In the genomic region with DNA sequence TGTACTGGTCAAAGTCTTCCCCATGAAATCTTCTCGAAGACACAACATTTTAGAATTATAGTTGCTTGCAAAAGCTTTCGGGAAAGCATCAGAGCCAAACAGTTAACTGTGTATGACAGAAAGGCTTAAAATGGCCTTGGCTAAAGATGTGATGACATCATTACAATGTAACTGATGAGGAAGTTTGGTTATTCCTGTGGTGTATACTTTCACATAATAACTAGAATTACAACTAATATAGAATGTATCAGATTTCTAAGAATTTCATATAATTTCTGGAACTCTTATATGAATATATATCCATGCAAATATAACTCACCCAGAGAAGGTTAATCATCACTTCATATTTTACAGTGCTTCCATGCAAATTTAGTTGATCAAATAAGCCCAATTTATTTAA, we compare ENCODE assay signal across 26 cellular contexts. TPM values are rescaled to one million over a fixed set of nuclear protein-coding genes. Genes with fewer than 3 reads are reported as not detected.
"Had no signal": no experiment of that assay in that cellular context is flagged by ENCODE, and none has a peak within 500 bp of the region (broad histone marks: within the 10 kb centered on the region; RNA-seq: fewer than 3 reads in every experiment).

No MANE protein-coding gene starts in this region.

- H3K4me1 Mint-ChIP-seq: activated naive CD4-positive, alpha-beta T cell treated with anti-CD3 and anti-CD28 coated beads, Interleukin-2, amount 10 ng/mL, durations not matched to agents 7 days and 5 days had no signal

- H3K36me3 ChIP-seq: heart right ventricle, thyroid gland had no signal

- H3K36me3 Mint-ChIP-seq: activated naive CD4-positive, alpha-beta T cell treated with anti-CD3 and anti-CD28 coated beads, Interleukin-2, amount 10 ng/mL, durations not matched to agents 7 days and 5 days; brain; memory B cell; natural killer cell treated with Interleukin-12 subunit alpha and Interleukin-12 subunit beta and Interleukin-15 and Interleukin-18, amount 100 ng/mL, for 72 hours had no signal

- H3K27me3 ChIP-seq: thyroid gland had no signal

- H3K4me1 ChIP-seq: heart right ventricle had no signal

- ATAC-seq: heart right ventricle, left cardiac atrium, T-helper 17 cell had no signal

- H3K9me3 Mint-ChIP-seq: activated naive CD4-positive, alpha-beta T cell treated with anti-CD3 and anti-CD28 coated beads, Interleukin-2, amount 10 ng/mL, durations not matched to agents 7 days and 5 days; brain; dendritic cell treated with granulocyte-macrophage colony-stimulating factor and Interleukin-4, amounts not matched to agents 40 ng/mL and 50 ng/mL, for 4 days; memory B cell; natural killer cell treated with Interleukin-12 subunit alpha and Interleukin-12 subunit beta and Interleukin-15 and Interleukin-18, amount 100 ng/mL, for 72 hours had no signal

- H3K27ac Mint-ChIP-seq: activated naive CD4-positive, alpha-beta T cell treated with anti-CD3 and anti-CD28 coated beads, Interleukin-2, amount 10 ng/mL, durations not matched to agents 7 days and 5 days; brain; dendritic cell treated with granulocyte-macrophage colony-stimulating factor and Interleukin-4, amounts not matched to agents 40 ng/mL and 50 ng/mL, for 4 days; memory B cell; natural killer cell treated with Interleukin-12 subunit alpha and Interleukin-12 subunit beta and Interleukin-15 and Interleukin-18, amount 100 ng/mL, for 72 hours; progenitor cell of endocrine pancreas; T-helper 17 cell had no signal

- DNase-seq: activated CD4-positive, alpha-beta T cell treated with anti-CD3 and anti-CD28 coated beads, Interleukin-2, amount 50 U/mL, for 1 hour; activated CD8-positive, alpha-beta memory T cell treated with anti-CD3 and anti-CD28 coated beads, Interleukin-2, amount 50 U/mL, for 48 hours; activated effector memory CD4-positive, alpha-beta T cell treated with Interleukin-2 at 50 U/mL for 16 hours; activated naive CD4-positive, alpha-beta T cell treated with anti-CD3 and anti-CD28 coated beads, Interleukin-2, amount 10 ng/mL, durations not matched to agents 7 days and 5 days; activated T-cell treated with anti-CD3 and anti-CD28 coated beads, Interleukin-2, amount 50 U/mL, for 48 hours; aorta; caudate nucleus; effector CD8-positive, alpha-beta T cell; erythroblast; foreskin fibroblast; heart right ventricle; islet precursor cell; left cardiac atrium; retina; stimulated activated CD4-positive, alpha-beta T cell treated with anti-CD3 and anti-CD28 coated beads, Interleukin-2, amount 100 ng/mL, for 48 hours; stimulated activated CD8-positive, alpha-beta memory T cell treated with anti-CD3 and anti-CD28 coated beads, Interleukin-4, amount 100 ng/mL, for 48 hours; stimulated activated naive CD4-positive, alpha-beta T cell treated with Interleukin-2 at 50 U/mL for 16 hours; substantia nigra; T-helper 17 cell; thyroid gland had no signal

- H3K9me3 ChIP-seq: heart right ventricle, thyroid gland had no signal

- H3K27me3 Mint-ChIP-seq: memory B cell had no signal

- H3K4me3 ChIP-seq: heart right ventricle, thyroid gland had no signal

- H3K4me3 Mint-ChIP-seq: activated naive CD4-positive, alpha-beta T cell treated with anti-CD3 and anti-CD28 coated beads, Interleukin-2, amount 10 ng/mL, durations not matched to agents 7 days and 5 days; brain; dendritic cell treated with granulocyte-macrophage colony-stimulating factor and Interleukin-4, amounts not matched to agents 40 ng/mL and 50 ng/mL, for 4 days; memory B cell; natural killer cell treated with Interleukin-12 subunit alpha and Interleukin-12 subunit beta and Interleukin-15 and Interleukin-18, amount 100 ng/mL, for 72 hours; T-helper 17 cell had no signal

- H3K27ac ChIP-seq: heart right ventricle, thyroid gland had no signal

RNA-seq across cellular contexts. Expression of a gene that starts 8.4 kb away (rescaled TPM):
- total RNA-seq: fibroblast of lung had no signal
